ENCODE assay signal across 1 cellular context in the genomic region with DNA sequence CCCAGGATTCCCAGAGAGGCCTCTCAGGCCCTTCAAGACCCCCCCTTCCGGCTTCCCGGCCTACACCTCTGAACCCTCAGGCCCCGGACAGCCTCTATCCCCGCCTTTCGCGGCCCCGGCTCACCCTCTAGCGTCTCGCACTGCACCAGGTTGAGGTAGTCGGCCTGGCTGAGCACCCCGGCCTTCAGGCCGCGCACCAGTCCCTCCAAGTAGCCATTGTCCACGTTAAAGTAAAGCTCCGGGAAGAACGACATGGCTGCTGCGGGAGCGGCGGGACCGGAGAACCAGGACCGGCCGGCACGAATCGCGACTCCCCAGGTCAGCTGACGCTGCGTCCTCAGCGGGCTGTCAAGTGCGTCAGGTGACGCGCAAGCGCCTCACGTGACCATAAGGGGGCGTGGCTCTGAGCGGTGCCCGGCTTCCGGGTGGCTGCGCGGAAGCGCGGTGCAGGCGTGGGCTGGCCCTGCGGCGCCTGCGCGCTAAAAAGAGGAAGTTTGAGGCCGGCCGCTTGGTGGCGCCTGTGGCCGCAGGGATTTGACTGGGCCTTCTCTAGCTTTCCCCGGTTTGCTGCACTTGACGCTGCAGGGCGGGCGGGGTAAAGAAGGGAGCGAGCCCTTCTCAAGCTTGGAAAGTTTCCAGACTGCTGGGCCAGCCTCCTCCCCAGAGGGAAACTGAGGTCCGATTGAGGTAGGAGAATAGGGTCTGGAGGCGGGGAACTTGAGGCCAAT.
A peak's percentile ranks its signal among the peaks of the same experiment; 100 is the strongest.
TF ChIP-seq lines count a peak whose summit lies in the region.

A gene (minus strand): TSS at position 325 of the 728 bp plus-strand sequence. CDS start 71 bp downstream, at position 254.

TF ChIP-seq in HepG2, 621 proteins besides CTCF, POLR2A, EP300 and RAD21 (continued from another document):
- TF ChIP-seq ZNF484 (CRISPR knock-in tag; IDR thresholded peaks at IDR 0.05; ENCODE audit: borderline replicate concordance, low read depth) (no peak), KDM6A (CRISPR knock-in tag; IDR thresholded peaks at IDR 0.05; ENCODE audit: low read depth) (no peak), MATR3 (CRISPR knock-in tag; IDR thresholded peaks at IDR 0.05) (no peak), CBX2 (IDR thresholded peaks at IDR 0.05; ENCODE audit: low read depth, low read length) (no peak), CBX2 (CRISPR knock-in tag; IDR thresholded peaks at IDR 0.05; ENCODE audit: low read depth) (0 out of 2 replicates have a peak, but pooled peaks have one; percentile 76), ISL2 (CRISPR knock-in tag; IDR thresholded peaks at IDR 0.05) (peak; percentile 71), ZNF224 (CRISPR knock-in tag; IDR thresholded peaks at IDR 0.05) (peak; percentile 78), NRL (CRISPR knock-in tag; IDR thresholded peaks at IDR 0.05; ENCODE audit: borderline replicate concordance) (peak; percentile 89), TBL1XR1 (IDR thresholded peaks at IDR 0.05; ENCODE audit: borderline replicate concordance, low read length, partially characterized antibody) (peak; percentile 74), GATAD2A (CRISPR knock-in tag; IDR thresholded peaks at IDR 0.05) (peak; percentile 76), ZNF776 (CRISPR knock-in tag; IDR thresholded peaks at IDR 0.05) (peak; percentile 72), MEIS1 (CRISPR knock-in tag; IDR thresholded peaks at IDR 0.05; ENCODE audit: borderline replicate concordance) (peak; percentile 96), ZNF768 (CRISPR knock-in tag; IDR thresholded peaks at IDR 0.05) (peak; percentile 63), ADNP (CRISPR knock-in tag; IDR thresholded peaks at IDR 0.05) (no peak), MAFG (CRISPR knock-in tag; IDR thresholded peaks at IDR 0.05) (no peak), CHD4 (IDR thresholded peaks at IDR 0.05; ENCODE audit: borderline replicate concordance, low read length) (no peak), SIN3A (IDR thresholded peaks at IDR 0.05; ENCODE audit: borderline replicate concordance, low read depth, low read length) (peak; percentile 99), KLF9 (CRISPR knock-in tag; IDR thresholded peaks at IDR 0.05; ENCODE audit: low read depth) (peak; percentile 99), HES4 (CRISPR knock-in tag; IDR thresholded peaks at IDR 0.05; ENCODE audit: borderline replicate concordance) (no peak; the same call in 1 of the 2 replicates), SNRNP70 (IDR thresholded peaks at IDR 0.05; ENCODE audit: low read depth, low read length) (no peak), ZNF343 (CRISPR knock-in tag; IDR thresholded peaks at IDR 0.05) (peak; percentile 68; the same call in 1 of the 2 replicates), ZNF713 (CRISPR knock-in tag; IDR thresholded peaks at IDR 0.05) (peak; percentile 96), AKAP8 (CRISPR knock-in tag; IDR thresholded peaks at IDR 0.05) (peak; percentile 68; the same call in 1 of the 2 replicates), ZNF619 (CRISPR knock-in tag; IDR thresholded peaks at IDR 0.05) (peak; percentile 96), RCOR2 (CRISPR knock-in tag; IDR thresholded peaks at IDR 0.05) (0 out of 2 replicates have a peak, but pooled peaks have one; percentile 27)
- TF ChIP-seq, protein P1, sequence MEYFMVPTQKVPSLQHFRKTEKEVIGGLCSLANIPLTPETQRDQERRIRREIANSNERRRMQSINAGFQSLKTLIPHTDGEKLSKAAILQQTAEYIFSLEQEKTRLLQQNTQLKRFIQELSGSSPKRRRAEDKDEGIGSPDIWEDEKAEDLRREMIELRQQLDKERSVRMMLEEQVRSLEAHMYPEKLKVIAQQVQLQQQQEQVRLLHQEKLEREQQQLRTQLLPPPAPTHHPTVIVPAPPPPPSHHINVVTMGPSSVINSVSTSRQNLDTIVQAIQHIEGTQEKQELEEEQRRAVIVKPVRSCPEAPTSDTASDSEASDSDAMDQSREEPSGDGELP (IDR thresholded peaks at IDR 0.05; ENCODE audit: borderline replicate concordance, low read depth): peak; percentile 99
- TF ChIP-seq, protein P2, sequence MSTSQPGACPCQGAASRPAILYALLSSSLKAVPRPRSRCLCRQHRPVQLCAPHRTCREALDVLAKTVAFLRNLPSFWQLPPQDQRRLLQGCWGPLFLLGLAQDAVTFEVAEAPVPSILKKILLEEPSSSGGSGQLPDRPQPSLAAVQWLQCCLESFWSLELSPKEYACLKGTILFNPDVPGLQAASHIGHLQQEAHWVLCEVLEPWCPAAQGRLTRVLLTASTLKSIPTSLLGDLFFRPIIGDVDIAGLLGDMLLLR (CRISPR knock-in tag; IDR thresholded peaks at IDR 0.05): no peak
- TF ChIP-seq, protein P3, sequence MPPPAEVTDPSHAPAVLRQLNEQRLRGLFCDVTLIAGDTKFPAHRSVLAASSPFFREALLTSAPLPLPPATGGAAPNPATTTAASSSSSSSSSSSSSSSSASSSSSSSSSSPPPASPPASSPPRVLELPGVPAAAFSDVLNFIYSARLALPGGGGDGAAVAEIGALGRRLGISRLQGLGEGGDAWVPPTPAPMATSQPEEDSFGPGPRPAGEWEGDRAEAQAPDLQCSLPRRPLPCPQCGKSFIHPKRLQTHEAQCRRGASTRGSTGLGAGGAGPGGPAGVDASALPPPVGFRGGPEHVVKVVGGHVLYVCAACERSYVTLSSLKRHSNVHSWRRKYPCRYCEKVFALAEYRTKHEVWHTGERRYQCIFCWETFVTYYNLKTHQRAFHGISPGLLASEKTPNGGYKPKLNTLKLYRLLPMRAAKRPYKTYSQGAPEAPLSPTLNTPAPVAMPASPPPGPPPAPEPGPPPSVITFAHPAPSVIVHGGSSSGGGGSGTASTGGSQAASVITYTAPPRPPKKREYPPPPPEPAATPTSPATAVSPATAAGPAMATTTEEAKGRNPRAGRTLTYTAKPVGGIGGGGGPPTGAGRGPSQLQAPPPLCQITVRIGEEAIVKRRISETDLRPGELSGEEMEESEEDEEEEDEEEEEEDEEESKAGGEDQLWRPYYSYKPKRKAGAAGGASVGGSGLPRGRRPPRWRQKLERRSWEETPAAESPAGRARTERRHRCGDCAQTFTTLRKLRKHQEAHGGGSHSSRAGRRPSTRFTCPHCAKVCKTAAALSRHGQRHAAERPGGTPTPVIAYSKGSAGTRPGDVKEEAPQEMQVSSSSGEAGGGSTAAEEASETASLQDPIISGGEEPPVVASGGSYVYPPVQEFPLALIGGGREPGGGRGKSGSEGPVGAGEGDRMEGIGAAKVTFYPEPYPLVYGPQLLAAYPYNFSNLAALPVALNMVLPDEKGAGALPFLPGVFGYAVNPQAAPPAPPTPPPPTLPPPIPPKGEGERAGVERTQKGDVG (CRISPR knock-in tag; IDR thresholded peaks at IDR 0.05; ENCODE audit: borderline replicate concordance): peak; percentile 98
- TF ChIP-seq, protein P4, sequence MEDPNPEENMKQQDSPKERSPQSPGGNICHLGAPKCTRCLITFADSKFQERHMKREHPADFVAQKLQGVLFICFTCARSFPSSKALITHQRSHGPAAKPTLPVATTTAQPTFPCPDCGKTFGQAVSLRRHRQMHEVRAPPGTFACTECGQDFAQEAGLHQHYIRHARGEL (CRISPR knock-in tag; IDR thresholded peaks at IDR 0.05): 0 out of 2 replicates have a peak, but pooled peaks have one; percentile 48
- TF ChIP-seq, protein P5, sequence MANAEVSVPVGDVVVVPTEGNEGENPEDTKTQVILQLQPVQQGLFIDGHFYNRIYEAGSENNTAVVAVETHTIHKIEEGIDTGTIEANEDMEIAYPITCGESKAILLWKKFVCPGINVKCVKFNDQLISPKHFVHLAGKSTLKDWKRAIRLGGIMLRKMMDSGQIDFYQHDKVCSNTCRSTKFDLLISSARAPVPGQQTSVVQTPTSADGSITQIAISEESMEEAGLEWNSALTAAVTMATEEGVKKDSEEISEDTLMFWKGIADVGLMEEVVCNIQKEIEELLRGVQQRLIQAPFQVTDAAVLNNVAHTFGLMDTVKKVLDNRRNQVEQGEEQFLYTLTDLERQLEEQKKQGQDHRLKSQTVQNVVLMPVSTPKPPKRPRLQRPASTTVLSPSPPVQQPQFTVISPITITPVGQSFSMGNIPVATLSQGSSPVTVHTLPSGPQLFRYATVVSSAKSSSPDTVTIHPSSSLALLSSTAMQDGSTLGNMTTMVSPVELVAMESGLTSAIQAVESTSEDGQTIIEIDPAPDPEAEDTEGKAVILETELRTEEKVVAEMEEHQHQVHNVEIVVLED (CRISPR knock-in tag; IDR thresholded peaks at IDR 0.05; ENCODE audit: borderline replicate concordance): peak; percentile 98
- TF ChIP-seq, protein P6, sequence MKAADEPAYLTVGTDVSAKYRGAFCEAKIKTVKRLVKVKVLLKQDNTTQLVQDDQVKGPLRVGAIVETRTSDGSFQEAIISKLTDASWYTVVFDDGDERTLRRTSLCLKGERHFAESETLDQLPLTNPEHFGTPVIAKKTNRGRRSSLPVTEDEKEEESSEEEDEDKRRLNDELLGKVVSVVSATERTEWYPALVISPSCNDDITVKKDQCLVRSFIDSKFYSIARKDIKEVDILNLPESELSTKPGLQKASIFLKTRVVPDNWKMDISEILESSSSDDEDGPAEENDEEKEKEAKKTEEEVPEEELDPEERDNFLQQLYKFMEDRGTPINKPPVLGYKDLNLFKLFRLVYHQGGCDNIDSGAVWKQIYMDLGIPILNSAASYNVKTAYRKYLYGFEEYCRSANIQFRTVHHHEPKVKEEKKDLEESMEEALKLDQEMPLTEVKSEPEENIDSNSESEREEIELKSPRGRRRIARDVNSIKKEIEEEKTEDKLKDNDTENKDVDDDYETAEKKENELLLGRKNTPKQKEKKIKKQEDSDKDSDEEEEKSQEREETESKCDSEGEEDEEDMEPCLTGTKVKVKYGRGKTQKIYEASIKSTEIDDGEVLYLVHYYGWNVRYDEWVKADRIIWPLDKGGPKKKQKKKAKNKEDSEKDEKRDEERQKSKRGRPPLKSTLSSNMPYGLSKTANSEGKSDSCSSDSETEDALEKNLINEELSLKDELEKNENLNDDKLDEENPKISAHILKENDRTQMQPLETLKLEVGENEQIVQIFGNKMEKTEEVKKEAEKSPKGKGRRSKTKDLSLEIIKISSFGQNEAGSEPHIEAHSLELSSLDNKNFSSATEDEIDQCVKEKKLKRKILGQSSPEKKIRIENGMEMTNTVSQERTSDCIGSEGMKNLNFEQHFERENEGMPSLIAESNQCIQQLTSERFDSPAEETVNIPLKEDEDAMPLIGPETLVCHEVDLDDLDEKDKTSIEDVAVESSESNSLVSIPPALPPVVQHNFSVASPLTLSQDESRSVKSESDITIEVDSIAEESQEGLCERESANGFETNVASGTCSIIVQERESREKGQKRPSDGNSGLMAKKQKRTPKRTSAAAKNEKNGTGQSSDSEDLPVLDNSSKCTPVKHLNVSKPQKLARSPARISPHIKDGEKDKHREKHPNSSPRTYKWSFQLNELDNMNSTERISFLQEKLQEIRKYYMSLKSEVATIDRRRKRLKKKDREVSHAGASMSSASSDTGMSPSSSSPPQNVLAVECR (CRISPR knock-in tag; IDR thresholded peaks at IDR 0.05; ENCODE audit: borderline replicate concordance): peak; percentile 100
- TF ChIP-seq, protein P7, sequence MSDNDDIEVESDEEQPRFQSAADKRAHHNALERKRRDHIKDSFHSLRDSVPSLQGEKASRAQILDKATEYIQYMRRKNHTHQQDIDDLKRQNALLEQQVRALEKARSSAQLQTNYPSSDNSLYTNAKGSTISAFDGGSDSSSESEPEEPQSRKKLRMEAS (IDR thresholded peaks at IDR 0.05): peak; percentile 95
- TF ChIP-seq, protein P8, sequence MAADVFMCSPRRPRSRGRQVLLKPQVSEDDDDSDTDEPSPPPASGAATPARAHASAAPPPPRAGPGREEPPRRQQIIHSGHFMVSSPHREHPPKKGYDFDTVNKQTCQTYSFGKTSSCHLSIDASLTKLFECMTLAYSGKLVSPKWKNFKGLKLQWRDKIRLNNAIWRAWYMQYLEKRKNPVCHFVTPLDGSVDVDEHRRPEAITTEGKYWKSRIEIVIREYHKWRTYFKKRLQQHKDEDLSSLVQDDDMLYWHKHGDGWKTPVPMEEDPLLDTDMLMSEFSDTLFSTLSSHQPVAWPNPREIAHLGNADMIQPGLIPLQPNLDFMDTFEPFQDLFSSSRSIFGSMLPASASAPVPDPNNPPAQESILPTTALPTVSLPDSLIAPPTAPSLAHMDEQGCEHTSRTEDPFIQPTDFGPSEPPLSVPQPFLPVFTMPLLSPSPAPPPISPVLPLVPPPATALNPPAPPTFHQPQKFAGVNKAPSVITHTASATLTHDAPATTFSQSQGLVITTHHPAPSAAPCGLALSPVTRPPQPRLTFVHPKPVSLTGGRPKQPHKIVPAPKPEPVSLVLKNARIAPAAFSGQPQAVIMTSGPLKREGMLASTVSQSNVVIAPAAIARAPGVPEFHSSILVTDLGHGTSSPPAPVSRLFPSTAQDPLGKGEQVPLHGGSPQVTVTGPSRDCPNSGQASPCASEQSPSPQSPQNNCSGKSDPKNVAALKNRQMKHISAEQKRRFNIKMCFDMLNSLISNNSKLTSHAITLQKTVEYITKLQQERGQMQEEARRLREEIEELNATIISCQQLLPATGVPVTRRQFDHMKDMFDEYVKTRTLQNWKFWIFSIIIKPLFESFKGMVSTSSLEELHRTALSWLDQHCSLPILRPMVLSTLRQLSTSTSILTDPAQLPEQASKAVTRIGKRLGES (CRISPR knock-in tag; IDR thresholded peaks at IDR 0.05; ENCODE audit: borderline replicate concordance): no peak
- TF ChIP-seq, protein P9, sequence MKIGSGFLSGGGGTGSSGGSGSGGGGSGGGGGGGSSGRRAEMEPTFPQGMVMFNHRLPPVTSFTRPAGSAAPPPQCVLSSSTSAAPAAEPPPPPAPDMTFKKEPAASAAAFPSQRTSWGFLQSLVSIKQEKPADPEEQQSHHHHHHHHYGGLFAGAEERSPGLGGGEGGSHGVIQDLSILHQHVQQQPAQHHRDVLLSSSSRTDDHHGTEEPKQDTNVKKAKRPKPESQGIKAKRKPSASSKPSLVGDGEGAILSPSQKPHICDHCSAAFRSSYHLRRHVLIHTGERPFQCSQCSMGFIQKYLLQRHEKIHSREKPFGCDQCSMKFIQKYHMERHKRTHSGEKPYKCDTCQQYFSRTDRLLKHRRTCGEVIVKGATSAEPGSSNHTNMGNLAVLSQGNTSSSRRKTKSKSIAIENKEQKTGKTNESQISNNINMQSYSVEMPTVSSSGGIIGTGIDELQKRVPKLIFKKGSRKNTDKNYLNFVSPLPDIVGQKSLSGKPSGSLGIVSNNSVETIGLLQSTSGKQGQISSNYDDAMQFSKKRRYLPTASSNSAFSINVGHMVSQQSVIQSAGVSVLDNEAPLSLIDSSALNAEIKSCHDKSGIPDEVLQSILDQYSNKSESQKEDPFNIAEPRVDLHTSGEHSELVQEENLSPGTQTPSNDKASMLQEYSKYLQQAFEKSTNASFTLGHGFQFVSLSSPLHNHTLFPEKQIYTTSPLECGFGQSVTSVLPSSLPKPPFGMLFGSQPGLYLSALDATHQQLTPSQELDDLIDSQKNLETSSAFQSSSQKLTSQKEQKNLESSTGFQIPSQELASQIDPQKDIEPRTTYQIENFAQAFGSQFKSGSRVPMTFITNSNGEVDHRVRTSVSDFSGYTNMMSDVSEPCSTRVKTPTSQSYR (CRISPR knock-in tag; IDR thresholded peaks at IDR 0.05; ENCODE audit: borderline replicate concordance): no peak; the same call in 1 of the 2 replicates
